Comparison of ENCODE assay signal across 9 cellular contexts in genomic region chr6:52389626-52390360, GRCh38. TPM values are rescaled to one million over a fixed set of nuclear protein-coding genes. Genes with fewer than 3 reads are reported as not detected.
DNase-seq lines count a peak whose midpoint lies in the region; ATAC-seq and TF ChIP-seq lines count a peak whose summit lies in the region.
"Had no signal": no experiment of that assay in that cellular context is flagged by ENCODE, and none has a peak within 500 bp of the region (broad histone marks: within the 10 kb centered on the region; RNA-seq: fewer than 3 reads in every experiment).

No MANE protein-coding gene starts in this region.

- ATAC-seq in GM18520 (IDR thresholded peaks at IDR 0.05; ENCODE audit: unreplicated experiment) (peak; percentile 28), HG02970 (IDR thresholded peaks at IDR 0.05; ENCODE audit: low FRiP score, unreplicated experiment) (peak; percentile 51)
- ATAC-seq in activated T-cell treated with anti-CD3 and anti-CD28 coated beads, Interleukin-2, amount 50 U/mL, for 4 hours: peak; percentile 58 to 60

- TF ChIP-seq CTCF in spleen (IDR thresholded peaks at IDR 0.05 in 8 of 11, conservative IDR thresholded peaks at IDR 0.05 in 3 of 11) (no peak), chondrocyte (IDR thresholded peaks at IDR 0.05) (no peak)

- H3K27me3 ChIP-seq in spleen (replicated peaks in 1 of 7): no peaks in the 10 kb centered on the region
- H3K27me3 ChIP-seq: ovary had no signal

- peaks cover 80% of the 10 kb centered on the region for H3K4me1 Mint-ChIP-seq in activated T-cell treated with anti-CD3 and anti-CD28 coated beads, Interleukin-2, amount 50 U/mL, for 4 hours (ENCODE audit: low read depth)
- H3K4me1 Mint-ChIP-seq in chondrocyte (ENCODE audit: low read depth): peaks cover 15% of the 10 kb centered on the region

- H3K27ac ChIP-seq in spleen: peak overlapping the region; percentile 15 to 87 (median 66)
- H3K27ac ChIP-seq: ovary had no signal

- peak overlapping the region; percentile 65 for H3K4me3 Mint-ChIP-seq in activated T-cell treated with anti-CD3 and anti-CD28 coated beads, Interleukin-2, amount 50 U/mL, for 4 hours
- no peak overlapping the region for H3K4me3 Mint-ChIP-seq in chondrocyte (ENCODE audit: unreplicated experiment)

- WGBS in spleen, 5 donors: 4 to 12% (median 6%) methylated on average over 8 of the region's 8 CpGs

- no peaks in the 10 kb centered on the region for H3K36me3 ChIP-seq in spleen
- H3K36me3 ChIP-seq: ovary had no signal

- H3K9me3 Mint-ChIP-seq in activated T-cell treated with anti-CD3 and anti-CD28 coated beads, Interleukin-2, amount 50 U/mL, for 4 hours: no peaks in the 10 kb centered on the region
- H3K9me3 Mint-ChIP-seq in chondrocyte (ENCODE audit: low read depth): no peaks in the 10 kb centered on the region

- peaks cover 17 to 62% (median 32%) of the 10 kb centered on the region in 6 donors for H3K4me1 ChIP-seq in spleen

- no peak overlapping the region for H3K27ac Mint-ChIP-seq in chondrocyte (ENCODE audit: unreplicated experiment)

- intact Hi-C loops in spleen (cut with DNase I; ENCODE audit: low total_unique reads): no loop called here

- DNase-seq in AG08395 (ENCODE audit: low spot score) (peak; percentile 17), NCI-H2196 treated with DMSO at 0.1 percent for 48 hours (lab: John Stamatoyannopoulos, UW; ENCODE audit: unreplicated experiment) (peak; percentile 76), germinal center (ENCODE audit: low spot score) (peak; percentile 20), spleen (peak; percentile 86), chondrocyte (ENCODE audit: low spot score) (no peak)
- no peak for DNase-seq in activated T-cell treated with anti-CD3 and anti-CD28 coated beads, Interleukin-2, amount 50 U/mL, for 4 hours

- no peaks in the 10 kb centered on the region for H3K36me3 Mint-ChIP-seq in activated T-cell treated with anti-CD3 and anti-CD28 coated beads, Interleukin-2, amount 50 U/mL, for 4 hours (ENCODE audit: insufficient read depth)
- no peaks in the 10 kb centered on the region for H3K36me3 Mint-ChIP-seq in chondrocyte (ENCODE audit: low read depth)

- peak overlapping the region in 2 of 8 donors; percentile 11 to 33 for H3K4me3 ChIP-seq in spleen
- H3K4me3 ChIP-seq: ovary had no signal

- TF ChIP-seq POLR2A in spleen (IDR thresholded peaks at IDR 0.05): no peak

- peaks cover 0 to 6% (median 0%) of the 10 kb centered on the region in 8 donors for H3K9me3 ChIP-seq in spleen
- H3K9me3 ChIP-seq: ovary had no signal

- no peaks in the 10 kb centered on the region for H3K27me3 Mint-ChIP-seq in activated T-cell treated with anti-CD3 and anti-CD28 coated beads, Interleukin-2, amount 50 U/mL, for 4 hours (ENCODE audit: low read depth)
- no peaks in the 10 kb centered on the region for H3K27me3 Mint-ChIP-seq in chondrocyte (ENCODE audit: low read depth)

RNA-seq across cellular contexts. Expression of gene PAQR8, which starts 27.8 kb away (rescaled TPM):
- total RNA-seq in activated T-cell treated with anti-CD3 and anti-CD28 coated beads, Interleukin-2, amount 50 U/mL, for 4 hours: 1 to 10 TPM; 1.4 to 3.4 (median 2.6) TPM
- 10 to 100 TPM in 4 of 7 donors, 1 to 10 TPM in 3; 8.3 to 13.3 (median 11.3) TPM for total RNA-seq in spleen
- 1 to 10 TPM; 3.5 to 4.5 (median 4.3) TPM for polyA plus RNA-seq in spleen
- total RNA-seq in chondrocyte: 3.6 to 4.4 TPM (median 3.6 TPM) in 3 replicates

RNA-seq across cellular contexts. Expression of gene EFHC1, which starts 30.3 kb away (rescaled TPM):
- total RNA-seq in activated T-cell treated with anti-CD3 and anti-CD28 coated beads, Interleukin-2, amount 50 U/mL, for 4 hours: 1 to 10 TPM; 1.2 to 1.9 (median 1.8) TPM
- total RNA-seq in spleen (10 to 100 TPM in 6 of 7 donors, 1 to 10 TPM in 1; 9.3 to 29.4 (median 16.7) TPM), chondrocyte (9.6 to 18.7 TPM (median 11.3 TPM) in 3 replicates)
- 10 to 100 TPM; 11.2 to 40.3 (median 16.9) TPM for polyA plus RNA-seq in spleen

Comparison
In these comparisons a context has a peak if more than half of its experiments do, and no peak if none do; other contexts are left out.
1. DNase-seq: peak in AG08395 (single experiment), NCI-H2196 treated with DMSO at 0.1 percent for 48 hours (single experiment), germinal center (single experiment) and spleen (single experiment); none in activated T-cell treated with anti-CD3 and anti-CD28 coated beads, Interleukin-2, amount 50 U/mL, for 4 hours (single experiment) and chondrocyte (single experiment).
2. Peak in every context shown above with its lines, with median percentiles within 50 percentile points of each other: ATAC-seq.